In genomic region chr5:134075102-134075501, GRCh38 we compare ENCODE assay signal across 1 cellular context.
TF ChIP-seq lines count a peak whose summit lies in the region.

No MANE protein-coding gene starts in this region.

TF ChIP-seq in HepG2, 621 proteins besides CTCF, POLR2A, EP300 and RAD21 (continued from another document):
- peak; percentile 91 for TF ChIP-seq ZNF18 (CRISPR knock-in tag; IDR thresholded peaks at IDR 0.05; ENCODE audit: insufficient replicate concordance)
- no peak for TF ChIP-seq ZNF430 (CRISPR knock-in tag; IDR thresholded peaks at IDR 0.05)
- TF ChIP-seq MBD4 (IDR thresholded peaks at IDR 0.05; ENCODE audit: borderline replicate concordance, low read length): no peak
- TF ChIP-seq NR2F1 (CRISPR knock-in tag; IDR thresholded peaks at IDR 0.05): no peak
- TF ChIP-seq AHR (CRISPR knock-in tag; IDR thresholded peaks at IDR 0.05): no peak
- TF ChIP-seq UBTF (CRISPR knock-in tag; IDR thresholded peaks at IDR 0.05): no peak
